Comparison of ENCODE assay signal across 20 cellular contexts in the genomic region with DNA sequence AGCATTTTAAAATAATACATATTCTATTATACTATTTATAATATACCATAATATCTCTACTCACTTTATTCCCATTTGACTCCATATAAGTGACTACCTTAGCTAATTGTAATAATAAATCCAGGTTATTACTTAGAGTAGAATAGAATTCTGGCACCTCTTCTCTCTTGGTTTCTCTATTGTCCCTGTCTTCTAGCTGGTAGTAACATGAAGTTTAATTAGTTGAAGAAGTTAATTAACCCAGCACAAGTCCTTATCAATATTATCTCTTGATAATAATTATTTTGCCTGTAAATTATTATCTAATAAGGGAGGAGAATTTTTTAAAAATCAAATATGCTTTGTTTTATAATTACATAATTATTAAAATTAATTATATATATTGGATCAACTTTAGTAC.
"Had no signal": no experiment of that assay in that cellular context is flagged by ENCODE, and none has a peak within 500 bp of the region (broad histone marks: within the 10 kb centered on the region; RNA-seq: fewer than 3 reads in every experiment).

No MANE protein-coding gene starts in this region.

- ATAC-seq: psoas muscle; right cardiac atrium; right lobe of liver; stimulated activated effector memory CD8-positive, alpha-beta T cell treated with anti-CD3 and anti-CD28 coated beads, Interleukin-12 subunit alpha, Interleukin-12 subunit beta, amount 100 ng/mL, for 72 hours; stimulated activated naive B cell treated with anti-CD40 and anti-IgM and Interleukin-4, amounts not matched to agents 10 μg/mL and 1 μg/mL and 100 μg/mL, for 72 hours had no signal

- FAIRE-seq: small intestine, urothelium cell line had no signal

- DNase-seq: occipital lobe; ovary; posterior cingulate gyrus; psoas muscle; right cardiac atrium; right lobe of liver; sigmoid colon; small intestine; stimulated activated CD4-positive, alpha-beta T cell treated with anti-CD3 and anti-CD28 coated beads, Interleukin-15, amount 100 ng/mL, for 24 hours; stimulated activated CD4-positive, alpha-beta T cell treated with anti-CD3 and anti-CD28 coated beads, Interleukin-2, amount 100 ng/mL, for 24 hours; stimulated activated CD4-positive, alpha-beta T cell treated with anti-CD3 and anti-CD28 coated beads, Interleukin-2, amount 100 ng/mL, for 48 hours; stimulated activated CD4-positive, alpha-beta T cell treated with anti-CD3 and anti-CD28 coated beads, Interleukin-4, amount 100 ng/mL, for 24 hours; stimulated activated naive B cell treated with anti-CD40 and anti-IgM and Interleukin-4, amounts not matched to agents 10 μg/mL and 1 μg/mL and 100 μg/mL, for 72 hours; stimulated activated naive CD4-positive, alpha-beta T cell treated with Interleukin-2 at 50 U/mL for 16 hours; stomach; thyroid gland; trophoblast cell; upper lobe of left lung had no signal
